ENCODE assay signal across 8 cellular contexts in genomic region chr9:14271078-14271673, GRCh38. TPM values are rescaled to one million over a fixed set of nuclear protein-coding genes. Genes with fewer than 3 reads are reported as not detected.
DNase-seq lines count a peak whose midpoint lies in the region; ATAC-seq and TF ChIP-seq lines count a peak whose summit lies in the region.

No MANE protein-coding gene starts in this region.

- WGBS in right lobe of liver (ENCODE audit: insufficient coverage, low coverage, low lambda C conversion rate, missing lambda C conversion rate): 14% methylated on average over 6 of the region's 7 CpGs

- TF ChIP-seq POLR2A in breast epithelium (IDR thresholded peaks at IDR 0.05): no peak
- TF ChIP-seq POLR2A in right lobe of liver (IDR thresholded peaks at IDR 0.05): no peak

- H3K36me3 ChIP-seq in breast epithelium (no peaks in the 10 kb centered on the region), right lobe of liver (no peaks in the 10 kb centered on the region)

- H3K27ac ChIP-seq in breast epithelium (peak overlapping the region; percentile 60 to 65), right lobe of liver (no peak overlapping the region)

- ATAC-seq in right lobe of liver (peak; percentile 72 to 92 (median 84)), HG03342 (IDR thresholded peaks at IDR 0.05; ENCODE audit: unreplicated experiment) (no peak), GM18520 (IDR thresholded peaks at IDR 0.05; ENCODE audit: unreplicated experiment) (no peak), HG03378 (IDR thresholded peaks at IDR 0.05; ENCODE audit: unreplicated experiment) (no peak)

- peak overlapping the region in 2 of 3 donors; percentile 2 to 6 for H3K4me3 ChIP-seq in breast epithelium
- H3K4me3 ChIP-seq in right lobe of liver: no peak overlapping the region

- TF ChIP-seq CTCF in breast epithelium (IDR thresholded peaks at IDR 0.05) (no peak), right lobe of liver (IDR thresholded peaks at IDR 0.05) (no peak)

- intact Hi-C loops in breast epithelium (cut with DNase I; ENCODE audit: low total_unique reads) (no loop called here), right lobe of liver (cut with DNase I) (no loop called here)

- H3K27me3 ChIP-seq in breast epithelium (no peaks in the 10 kb centered on the region), right lobe of liver (no peaks in the 10 kb centered on the region)

- no peaks in the 10 kb centered on the region for H3K9me3 ChIP-seq in breast epithelium
- H3K9me3 ChIP-seq in right lobe of liver: no peaks in the 10 kb centered on the region

- DNase-seq in A172 (ENCODE audit: low spot score): peak; percentile 26
- DNase-seq in NCI-H2107 treated with DMSO at 0.1 percent for 48 hours (lab: John Stamatoyannopoulos, UW; ENCODE audit: unreplicated experiment): peak; percentile 41
- no peak for DNase-seq in breast epithelium (ENCODE audit: low spot score in 2 of 2)
- peak; percentile 41 to 80 (median 69) for DNase-seq in right lobe of liver
- DNase-seq in activated effector memory CD4-positive, alpha-beta T cell treated with anti-CD3 and anti-CD28 coated beads, Interleukin-2, amount 50 U/mL, for 16 hours: no peak

- H3K4me1 ChIP-seq in breast epithelium: peaks cover 0 to 26% of the 10 kb centered on the region in 2 donors
- H3K4me1 ChIP-seq in right lobe of liver: peaks cover 0 to 51% (median 10%) of the 10 kb centered on the region in 4 donors

RNA-seq across cellular contexts. Expression of gene NFIB, which starts 42.8 kb away (rescaled TPM):
- total RNA-seq in A172 (2014; rRNA removed; shearing (Covaris generic)): 4.7 and 5.6 TPM in 2 replicates
- total RNA-seq in breast epithelium (100 to 1,000 TPM in 2 of 3 donors, 10 to 100 TPM in 1; 95.2 to 237 (median 105) TPM), right lobe of liver (10 to 100 TPM; 23.0 to 45.3 (median 39.6) TPM)

Comparison
In these comparisons a context has a peak if more than half of its experiments do, and no peak if none do; other contexts are left out.
1. DNase-seq: peak in A172 (single experiment), NCI-H2107 treated with DMSO at 0.1 percent for 48 hours (single experiment) and right lobe of liver (3 of 3); none in breast epithelium (0 of 2) and activated effector memory CD4-positive, alpha-beta T cell treated with anti-CD3 and anti-CD28 coated beads, Interleukin-2, amount 50 U/mL, for 16 hours (single experiment).
2. H3K27ac ChIP-seq: peak in breast epithelium (2 of 2); none in right lobe of liver (0 of 3).
3. H3K4me3 ChIP-seq: peak in breast epithelium (2 of 3); none in right lobe of liver (0 of 3).
4. ATAC-seq: peak in right lobe of liver (4 of 4); none in HG03342 (single experiment), GM18520 (single experiment) and HG03378 (single experiment).